ENCODE assay signal across 15 cellular contexts in the genomic region with DNA sequence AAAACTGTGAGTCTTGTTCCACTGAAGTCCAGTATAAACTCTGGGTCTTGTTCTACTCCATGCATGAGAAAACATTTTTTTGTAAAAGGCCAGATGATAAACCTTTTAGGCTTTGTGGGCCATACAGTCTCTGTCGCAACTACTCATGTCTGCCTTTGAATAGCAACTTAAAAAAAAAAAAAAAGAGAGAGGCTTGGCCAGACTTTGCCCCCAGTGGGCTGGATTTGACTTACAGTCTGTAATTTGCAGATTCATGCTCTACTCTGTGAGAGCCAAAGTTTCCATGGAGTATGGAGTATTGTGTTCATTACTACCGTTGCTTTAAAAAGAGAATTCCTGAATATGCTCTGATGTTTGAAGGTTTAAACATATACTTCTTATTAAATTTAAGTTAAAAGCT.
DNase-seq lines count a peak whose midpoint lies in the region; ATAC-seq and TF ChIP-seq lines count a peak whose summit lies in the region.
"Had no signal": no experiment of that assay in that cellular context is flagged by ENCODE, and none has a peak within 500 bp of the region (broad histone marks: within the 10 kb centered on the region; RNA-seq: fewer than 3 reads in every experiment).

No MANE protein-coding gene starts in this region.

- H3K4me3 Mint-ChIP-seq in naive thymus-derived CD4-positive, alpha-beta T cell = no peak overlapping the region
- H3K4me3 Mint-ChIP-seq: activated CD8-positive, alpha-beta T cell treated with anti-CD3 and anti-CD28 coated beads, Interleukin-2, amount 10 ng/mL, durations not matched to agents 7 days and 5 days had no signal

- no peak overlapping the region for H2AFZ ChIP-seq in mesenchymal stem cell (ENCODE audit: low read depth, low read length)
- H2AFZ ChIP-seq: parathyroid adenoma had no signal

- no peaks in the 10 kb centered on the region for H3K36me3 Mint-ChIP-seq in naive thymus-derived CD4-positive, alpha-beta T cell

- H4K91ac ChIP-seq in mesenchymal stem cell (ENCODE audit: low read length) = no peak overlapping the region

- TF ChIP-seq CTCF in AG04450 (IDR thresholded peaks at IDR 0.05; ENCODE audit: low read depth, low read length) (0 out of 2 replicates have a peak, but pooled peaks have one; percentile 17), RWPE1 (conservative IDR thresholded peaks at IDR 0.05; ENCODE audit: low read depth) (no peak)

- H4K8ac ChIP-seq in mesenchymal stem cell (ENCODE audit: low read length) = no peak overlapping the region

- peaks cover 0 to 23% (median 17%) of the 10 kb centered on the region in 5 donors for H3K27me3 Mint-ChIP-seq in naive thymus-derived CD4-positive, alpha-beta T cell

- H2BK5ac ChIP-seq in mesenchymal stem cell (ENCODE audit: low read depth, low read length, poor library complexity, severe bottlenecking) = no peak overlapping the region

- POLR2A ChIA-PET in AG04450 (lab: Yijun Ruan, JAX) = no interaction called here
- POLR2A ChIA-PET in RWPE1 (lab: Yijun Ruan, JAX; ENCODE audit: low non-redundant PET) = no interaction called here
- POLR2A ChIA-PET in naive thymus-derived CD4-positive, alpha-beta T cell (lab: Charles Lee) = no interaction called here

- H3K27me3 ChIP-seq in AG04450 (ENCODE audit: control insufficient read depth, insufficient read depth, low read length) (no peaks in the 10 kb centered on the region), mesenchymal stem cell (ENCODE audit: control insufficient read depth in 1 of 2, insufficient read depth in 1 of 2, low read length in 2 of 2) (no peaks in the 10 kb centered on the region)
- H3K27me3 ChIP-seq in naive thymus-derived CD4-positive, alpha-beta T cell (ENCODE audit: control insufficient read depth in 2 of 2, insufficient read depth in 2 of 2, low read length in 2 of 2) = no peaks in the 10 kb centered on the region
- H3K27me3 ChIP-seq: body of pancreas, SJCRH30, upper lobe of right lung had no signal

- H2AK5ac ChIP-seq in mesenchymal stem cell (ENCODE audit: low read length, severe bottlenecking) = no peak overlapping the region

- no peaks in the 10 kb centered on the region for H3K4me1 ChIP-seq in mesenchymal stem cell (ENCODE audit: control insufficient read depth, insufficient read depth, low read depth, low read length)
- no peaks in the 10 kb centered on the region for H3K4me1 ChIP-seq in naive thymus-derived CD4-positive, alpha-beta T cell (ENCODE audit: control insufficient read depth in 2 of 2, insufficient read depth in 2 of 2, low read length in 2 of 2)
- H3K4me1 ChIP-seq: body of pancreas, parathyroid adenoma, SJCRH30, upper lobe of right lung had no signal

- H2BK15ac ChIP-seq in mesenchymal stem cell (ENCODE audit: low read depth, poor library complexity, severe bottlenecking) = no peak overlapping the region

- intact Hi-C loops in naive thymus-derived CD4-positive, alpha-beta T cell (cut with micrococcal nuclease) = no loop called here

- no peak overlapping the region for H3K14ac ChIP-seq in mesenchymal stem cell (ENCODE audit: low read length in 2 of 2)

- no peak overlapping the region for H3K4me2 ChIP-seq in mesenchymal stem cell (ENCODE audit: low read length, poor library complexity, severe bottlenecking)

- no peak overlapping the region for H3K4ac ChIP-seq in mesenchymal stem cell (ENCODE audit: low read depth in 1 of 2, low read length in 2 of 2)

- no peak overlapping the region for H3K23ac ChIP-seq in mesenchymal stem cell (ENCODE audit: low read length in 2 of 2)

- ATAC-seq in naive thymus-derived CD4-positive, alpha-beta T cell = no peak
- ATAC-seq: activated CD8-positive, alpha-beta T cell treated with anti-CD3 and anti-CD28 coated beads, Interleukin-2, amount 10 ng/mL, durations not matched to agents 7 days and 5 days; body of pancreas; upper lobe of right lung had no signal

- no peak overlapping the region for H2BK120ac ChIP-seq in mesenchymal stem cell (ENCODE audit: low read depth, low read length)

- H3K27ac ChIP-seq in AG04450 (ENCODE audit: low read depth, low read length) (no peak overlapping the region), mesenchymal stem cell (ENCODE audit: low read length, poor library complexity, severe bottlenecking) (no peak overlapping the region), RWPE1 (no peak overlapping the region)
- H3K27ac ChIP-seq in naive thymus-derived CD4-positive, alpha-beta T cell (ENCODE audit: low read depth, low read length) = no peak overlapping the region
- H3K27ac ChIP-seq: body of pancreas, parathyroid adenoma, SJCRH30, upper lobe of right lung had no signal

- WGBS in mesenchymal stem cell = 100% methylated on average over 1 of the region's 2 CpGs

- peak overlapping the region; percentile 38 for H3K9ac ChIP-seq in mesenchymal stem cell (ENCODE audit: low read length)
- H3K9ac ChIP-seq: parathyroid adenoma had no signal

- no peaks in the 10 kb centered on the region for H3K79me1 ChIP-seq in mesenchymal stem cell (replicated peaks; ENCODE audit: low read length, poor library complexity, severe bottlenecking)

- peaks cover 0 to 2% (median 0%) of the 10 kb centered on the region in 11 donors for H3K9me3 Mint-ChIP-seq in naive thymus-derived CD4-positive, alpha-beta T cell

- CTCF ChIA-PET in AG04450 (lab: Charles Lee) (interaction anchor here (0.7 to 1.6 kb wide), 3 partner anchors 32 to 339 kb away, joined by 3 to 7 read pairs (median 3); no protein-coding TSS in a partner anchor), RWPE1 (lab: Yijun Ruan, JAX) (no interaction called here)
- CTCF ChIA-PET in naive thymus-derived CD4-positive, alpha-beta T cell (lab: Charles Lee) = no interaction called here

- H3K4me1 Mint-ChIP-seq in naive thymus-derived CD4-positive, alpha-beta T cell = no peaks in the 10 kb centered on the region

- no peaks in the 10 kb centered on the region for H3K36me3 ChIP-seq in mesenchymal stem cell (ENCODE audit: control insufficient read depth in 1 of 2, insufficient read depth in 2 of 2, low read depth in 1 of 2, low read length in 2 of 2)
- no peaks in the 10 kb centered on the region for H3K36me3 ChIP-seq in naive thymus-derived CD4-positive, alpha-beta T cell (ENCODE audit: control insufficient read depth in 2 of 3, insufficient read depth in 3 of 3, low read length in 3 of 3)
- H3K36me3 ChIP-seq: SJCRH30, upper lobe of right lung had no signal

- no peak overlapping the region for H3K27ac Mint-ChIP-seq in naive thymus-derived CD4-positive, alpha-beta T cell
- H3K27ac Mint-ChIP-seq: activated CD8-positive, alpha-beta T cell treated with anti-CD3 and anti-CD28 coated beads, Interleukin-2, amount 10 ng/mL, durations not matched to agents 7 days and 5 days had no signal

- H3K4me3 ChIP-seq in AG04450 (ENCODE audit: low read depth, low read length) = no peak overlapping the region
- no peak overlapping the region for H3K4me3 ChIP-seq in mesenchymal stem cell (ENCODE audit: insufficient read depth in 1 of 2, low read depth in 1 of 2, low read length in 2 of 2)
- no peak overlapping the region for H3K4me3 ChIP-seq in naive thymus-derived CD4-positive, alpha-beta T cell (ENCODE audit: low read length)
- H3K4me3 ChIP-seq: body of pancreas, SJCRH30, upper lobe of right lung had no signal

- no peaks in the 10 kb centered on the region for H3K9me3 ChIP-seq in AG04450 (ENCODE audit: control insufficient read depth, insufficient read depth, low read length)
- H3K9me3 ChIP-seq in mesenchymal stem cell (ENCODE audit: control insufficient read depth, low read length) = no peaks in the 10 kb centered on the region
- no peaks in the 10 kb centered on the region for H3K9me3 ChIP-seq in naive thymus-derived CD4-positive, alpha-beta T cell (ENCODE audit: control insufficient read depth in 2 of 3, low read length in 3 of 3)
- H3K9me3 ChIP-seq: body of pancreas, SJCRH30, upper lobe of right lung had no signal

- H3K18ac ChIP-seq in mesenchymal stem cell (ENCODE audit: low read depth in 1 of 2, low read length in 2 of 2) = no peak overlapping the region

- H2BK12ac ChIP-seq in mesenchymal stem cell (ENCODE audit: low read length in 2 of 2) = no peak overlapping the region

- DNase-seq in AG04450 (ENCODE audit: low read depth, low spot score) (no peak), MV-4-11 (lab: John Stamatoyannopoulos, UW) (peak; percentile 15), fibroblast of peridontal ligament (ENCODE audit: extremely low read depth) (peak; percentile 37), mesenchymal stem cell (peak; percentile 14), RWPE1 (ENCODE audit: low spot score) (no peak), HCEC 1CT (no peak), NCI-H1694 treated with DMSO at 0.1 percent for 48 hours (lab: John Stamatoyannopoulos, UW) (no peak)
- DNase-seq in naive thymus-derived CD4-positive, alpha-beta T cell = no peak
- DNase-seq: activated CD8-positive, alpha-beta T cell treated with anti-CD3 and anti-CD28 coated beads, Interleukin-2, amount 10 ng/mL, durations not matched to agents 7 days and 5 days; midbrain; SJCRH30; stimulated activated CD4-positive, alpha-beta T cell treated with anti-CD3 and anti-CD28 coated beads, Interleukin-1b, Interleukin-23, amount 100 ng/mL, for 48 hours; upper lobe of right lung had no signal

Comparison
In these comparisons a context has a peak if more than half of its experiments do, and no peak if none do; other contexts are left out.
1. DNase-seq: peak in MV-4-11 (single experiment), fibroblast of peridontal ligament (single experiment) and mesenchymal stem cell (single experiment); none in AG04450 (single experiment), RWPE1 (single experiment), HCEC 1CT (single experiment), NCI-H1694 treated with DMSO at 0.1 percent for 48 hours (single experiment) and naive thymus-derived CD4-positive, alpha-beta T cell (0 of 9).